9 cellular contexts compared by ENCODE assay signal in the genomic region with DNA sequence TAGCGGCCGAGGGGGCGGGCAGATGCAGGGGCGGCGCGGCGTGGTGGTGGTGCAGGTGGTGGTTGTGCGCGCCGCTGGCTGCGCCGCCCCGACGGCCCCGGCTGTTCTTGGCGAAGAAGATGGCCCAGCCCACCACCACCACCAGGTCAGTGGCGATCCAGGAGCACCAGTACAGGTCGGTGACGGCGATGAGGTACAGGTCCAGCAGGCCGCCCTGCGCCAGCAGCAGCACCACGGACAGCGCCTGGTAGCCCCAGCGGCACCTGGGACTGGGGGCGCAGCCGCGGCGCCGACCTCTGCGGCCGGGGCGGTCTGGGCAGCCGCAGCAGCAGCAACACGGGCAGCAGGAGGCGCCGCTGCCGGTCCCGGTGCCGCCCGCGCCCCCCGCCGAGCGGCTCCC. TPM values are rescaled to one million over a fixed set of nuclear protein-coding genes. Genes with fewer than 3 reads are reported as not detected.
A peak's percentile ranks its signal among the peaks of the same experiment; 100 is the strongest.
DNase-seq lines count a peak whose midpoint lies in the region; ATAC-seq and TF ChIP-seq lines count a peak whose summit lies in the region.
"Had no signal": no experiment of that assay in that cellular context is flagged by ENCODE, and none has a peak within 500 bp of the region (broad histone marks: within the 10 kb centered on the region; RNA-seq: fewer than 3 reads in every experiment).

No MANE protein-coding gene starts in this region.

- POLR2A ChIA-PET in activated CD4-positive, alpha-beta memory T cell treated with anti-CD3 and anti-CD28 coated beads for 36 hours (lab: Charles Lee) = no interaction called here

- no peaks in the 10 kb centered on the region for H3K9me3 ChIP-seq in HUES48 (ENCODE audit: control insufficient read depth, insufficient read depth, low read length)
- H3K9me3 ChIP-seq in colonic mucosa = no peaks in the 10 kb centered on the region
- H3K9me3 ChIP-seq: uterus had no signal

- H3K4me1 ChIP-seq in HUES48 (ENCODE audit: control insufficient read depth, insufficient read depth, low read length) = peaks cover 27% of the 10 kb centered on the region
- H3K4me1 ChIP-seq in colonic mucosa = no peaks in the 10 kb centered on the region

- H3K27ac Mint-ChIP-seq in activated CD4-positive, alpha-beta memory T cell treated with anti-CD3 and anti-CD28 coated beads for 36 hours = no peak overlapping the region
- H3K27ac Mint-ChIP-seq in nephron progenitor cell = no peak overlapping the region

- TF ChIP-seq CTCF in nephron progenitor cell (IDR thresholded peaks at IDR 0.05) (no peak), colonic mucosa (IDR thresholded peaks at IDR 0.05) (no peak)

- TF ChIP-seq POLR2A in erythroblast (IDR thresholded peaks at IDR 0.05; ENCODE audit: low read length) = no peak

- intact Hi-C loops in activated CD4-positive, alpha-beta memory T cell treated with anti-CD3 and anti-CD28 coated beads for 36 hours (cut with micrococcal nuclease) = no loop called here
- intact Hi-C loops in colonic mucosa (cut with DNase I) = no loop called here

- CTCF ChIA-PET in activated CD4-positive, alpha-beta memory T cell treated with anti-CD3 and anti-CD28 coated beads for 36 hours (lab: Charles Lee) = interaction anchor here (1.1 to 1.2 kb wide), 2 partner anchors 31 to 52 kb away, joined by 5 to 6 read pairs; no protein-coding TSS in a partner anchor

- H3K9me3 Mint-ChIP-seq in activated CD4-positive, alpha-beta memory T cell treated with anti-CD3 and anti-CD28 coated beads for 36 hours = no peaks in the 10 kb centered on the region
- H3K9me3 Mint-ChIP-seq in nephron progenitor cell = no peaks in the 10 kb centered on the region

- H3K27me3 ChIP-seq in HUES48 (ENCODE audit: control insufficient read depth, insufficient read depth, low read length) (peaks cover 4% of the 10 kb centered on the region; the same call in 1 of the 2 replicates), colonic mucosa (peaks cover 27% of the 10 kb centered on the region)

- H3K27me3 Mint-ChIP-seq in activated CD4-positive, alpha-beta memory T cell treated with anti-CD3 and anti-CD28 coated beads for 36 hours = peaks cover 10% of the 10 kb centered on the region
- peaks cover 44% of the 10 kb centered on the region for H3K27me3 Mint-ChIP-seq in nephron progenitor cell (ENCODE audit: low read depth, poor library complexity)

- H3K36me3 ChIP-seq in HUES48 (ENCODE audit: control insufficient read depth, insufficient read depth, low read length) (no peaks in the 10 kb centered on the region), colonic mucosa (no peaks in the 10 kb centered on the region)
- H3K36me3 ChIP-seq: uterus had no signal

- H3K9ac ChIP-seq in HUES48 (ENCODE audit: low read depth, low read length) (no peak overlapping the region), colonic mucosa (ENCODE audit: low read depth in 2 of 2, low read length in 2 of 2) (no peak overlapping the region)

- no peak overlapping the region for H3K27ac ChIP-seq in HUES48 (ENCODE audit: low read depth, low read length)
- no peak overlapping the region for H3K27ac ChIP-seq in colonic mucosa
- H3K27ac ChIP-seq: uterus had no signal

- no peak overlapping the region for H3K4me3 Mint-ChIP-seq in activated CD4-positive, alpha-beta memory T cell treated with anti-CD3 and anti-CD28 coated beads for 36 hours
- H3K4me3 Mint-ChIP-seq in nephron progenitor cell = peak overlapping the region; percentile 64

- peaks cover 1% of the 10 kb centered on the region for H3K36me3 Mint-ChIP-seq in activated CD4-positive, alpha-beta memory T cell treated with anti-CD3 and anti-CD28 coated beads for 36 hours
- H3K36me3 Mint-ChIP-seq in nephron progenitor cell (ENCODE audit: low read depth) = no peaks in the 10 kb centered on the region

- peak; percentile 4 for DNase-seq in A172 (ENCODE audit: low spot score)
- DNase-seq in activated CD4-positive, alpha-beta memory T cell treated with anti-CD3 and anti-CD28 coated beads for 36 hours = peak; percentile 64
- DNase-seq in erythroblast (lab: John Stamatoyannopoulos, UW) = peak; percentile 17 to 19
- DNase-seq in nephron progenitor cell = peak; percentile 95
- DNase-seq in NCI-H524 (lab: John Stamatoyannopoulos, UW) = no peak
- no peak for DNase-seq in colonic mucosa

- H3K4me3 ChIP-seq in HUES48 (ENCODE audit: low read depth, low read length) (peak overlapping the region; percentile 68; the same call in 1 of the 2 replicates), colonic mucosa (no peak overlapping the region)

- H3K4me1 Mint-ChIP-seq in activated CD4-positive, alpha-beta memory T cell treated with anti-CD3 and anti-CD28 coated beads for 36 hours (ENCODE audit: low read depth) = peaks cover 40% of the 10 kb centered on the region
- H3K4me1 Mint-ChIP-seq in nephron progenitor cell = peaks cover 12% of the 10 kb centered on the region

- no peak for ATAC-seq in HG02938 (IDR thresholded peaks at IDR 0.05; ENCODE audit: unreplicated experiment)

RNA-seq across cellular contexts. Expression of a gene that starts 0.9 kb away (rescaled TPM):
- total RNA-seq in A172 (2014; rRNA removed; shearing (Covaris generic)) = 0.05 and 0.24 TPM in 2 replicates
- total RNA-seq in activated CD4-positive, alpha-beta memory T cell treated with anti-CD3 and anti-CD28 coated beads for 36 hours = under 1 TPM in 1 of 2 experiments, not detected in 1; 0.10 TPM
- under 1 TPM; 0.12 to 0.64 TPM for total RNA-seq in colonic mucosa

RNA-seq across cellular contexts. Expression of a gene that starts 35.5 kb away (rescaled TPM):
- 4.7 and 5.2 TPM in 2 replicates for total RNA-seq in A172 (2014; rRNA removed; shearing (Covaris generic))
- 10 to 100 TPM; 12.5 to 14.7 TPM for total RNA-seq in activated CD4-positive, alpha-beta memory T cell treated with anti-CD3 and anti-CD28 coated beads for 36 hours
- total RNA-seq in colonic mucosa = 10 to 100 TPM; 17.2 to 20.2 TPM

RNA-seq across cellular contexts. Expression of a gene that starts 38.8 kb away (rescaled TPM):
- 24.7 and 29.2 TPM in 2 replicates for total RNA-seq in A172 (2014; rRNA removed; shearing (Covaris generic))
- 10 to 100 TPM; 42.2 to 42.9 TPM for total RNA-seq in activated CD4-positive, alpha-beta memory T cell treated with anti-CD3 and anti-CD28 coated beads for 36 hours
- 10 to 100 TPM; 38.1 to 50.0 TPM for total RNA-seq in colonic mucosa

Comparison
In these comparisons a context has a peak if more than half of its experiments do, and no peak if none do; other contexts are left out.
1. DNase-seq: peak in A172 (single experiment), activated CD4-positive, alpha-beta memory T cell treated with anti-CD3 and anti-CD28 coated beads for 36 hours (single experiment), erythroblast (2 of 2) and nephron progenitor cell (single experiment); none in NCI-H524 (0 of 2) and colonic mucosa (single experiment).